In genomic region chr17:76996741-76997694, GRCh38 we compare ENCODE assay signal across 15 cellular contexts.
DNase-seq lines count a peak whose midpoint lies in the region; ATAC-seq and TF ChIP-seq lines count a peak whose summit lies in the region.
"Had no signal": no experiment of that assay in that cellular context is flagged by ENCODE, and none has a peak within 500 bp of the region (broad histone marks: within the 10 kb centered on the region; RNA-seq: fewer than 3 reads in every experiment).

No MANE protein-coding gene starts in this region.

- BruUV-seq in A673 (replicated peaks; lab: Mats Ljungman, UMichigan), result no TSS peak

- H3K4me1 Mint-ChIP-seq in WTC11 (peaks cover 44% of the 10 kb centered on the region), endodermal cell (peaks cover 22% of the 10 kb centered on the region)

- H3K27me3 Mint-ChIP-seq in WTC11 (ENCODE audit: low read depth) (no peaks in the 10 kb centered on the region), endodermal cell (ENCODE audit: insufficient read depth) (peaks cover 2% of the 10 kb centered on the region)

- H3K4me2 ChIP-seq in BLaER1 treated with 17β-estradiol and CSF1 and Interleukin-3, amounts not matched to agents 10 nM and 100 nM, result peak overlapping the region; percentile 69 to 99 (median 90)
- H3K4me2 ChIP-seq in MM.1S (ENCODE audit: low read depth, low read length), result no peak overlapping the region

- peak overlapping the region in 9 of 11 experiments; percentile 63 to 86 (median 74); a peak in 18 of 22 replicates for H3K27ac ChIP-seq in BLaER1 treated with 17β-estradiol and CSF1 and Interleukin-3, amounts not matched to agents 10 nM and 100 nM
- H3K27ac ChIP-seq in endodermal cell (ENCODE audit: low read depth, low read length), result no peak overlapping the region
- no peak overlapping the region for H3K27ac ChIP-seq in MM.1S (ENCODE audit: low read length)
- no peak overlapping the region for H3K27ac ChIP-seq in A673 (ENCODE audit: low read depth, low read length, poor library complexity, severe bottlenecking)
- H3K27ac ChIP-seq: vagina had no signal

- H3K9me3 Mint-ChIP-seq in WTC11 (no peaks in the 10 kb centered on the region), endodermal cell (no peaks in the 10 kb centered on the region)
- H3K9me3 Mint-ChIP-seq: nephron progenitor cell had no signal

- intact Hi-C loops in A673 (cut with micrococcal nuclease; ENCODE audit: unreplicated experiment), result no loop called here

- 87 to 93% methylated on average over 10 to 16 of the region's 16 CpGs for WGBS in endodermal cell (ENCODE audit: insufficient coverage in 1 of 2, insufficient read length in 1 of 2), 2 experiments

- POLR2A ChIA-PET in WTC11 (lab: Charles Lee), result interaction anchor here (0.6 kb wide), 1 partner anchor 1445 kb away, joined by 3 read pairs; no protein-coding TSS in a partner anchor
- POLR2A ChIA-PET in A673 (lab: Charles Lee; ENCODE audit: low non-redundant PET), result no interaction called here

- no peaks in the 10 kb centered on the region for H3K79me2 ChIP-seq in MM.1S (ENCODE audit: low read length)

- DNase-seq in ELF-1 (ENCODE audit: low read depth, low spot score), result peak; percentile 42
- no peak for DNase-seq in WTC11 (ENCODE audit: low spot score)
- DNase-seq in endodermal cell, result peak; percentile 68
- DNase-seq in MM.1S, result no peak
- DNase-seq in A673 (ENCODE audit: low spot score), result no peak
- DNase-seq: dermis blood vessel endothelial cell, GF-D8, NCI-H1436 treated with DMSO at 0.1 percent for 48 hours, NCI-H524, nephron progenitor cell, right cardiac atrium had no signal

- peaks cover 0 to 25% (median 0%) of the 10 kb centered on the region in 11 experiments; a peak in 3 of 22 replicates for H3K27me3 ChIP-seq in BLaER1 treated with 17β-estradiol and CSF1 and Interleukin-3, amounts not matched to agents 10 nM and 100 nM
- H3K27me3 ChIP-seq in endodermal cell (ENCODE audit: control insufficient read depth, insufficient read depth, low read length, poor library complexity, severe bottlenecking) (no peaks in the 10 kb centered on the region), MM.1S (replicated peaks; ENCODE audit: insufficient read depth, low read length) (peaks cover 3% of the 10 kb centered on the region; the same call in 1 of the 2 replicates), A673 (replicated peaks; ENCODE audit: insufficient read depth, low read depth, low read length, poor library complexity) (no peaks in the 10 kb centered on the region)
- H3K27me3 ChIP-seq: vagina had no signal

- peak overlapping the region in 9 of 11 experiments; percentile 47 to 75 (median 69); a peak in 18 of 22 replicates for H3K9ac ChIP-seq in BLaER1 treated with 17β-estradiol and CSF1 and Interleukin-3, amounts not matched to agents 10 nM and 100 nM
- H3K9ac ChIP-seq in endodermal cell (ENCODE audit: extremely low read depth, low read length, poor library complexity, severe bottlenecking), result no peak overlapping the region
- no peak overlapping the region for H3K9ac ChIP-seq in MM.1S (ENCODE audit: low read length)

- H3K27ac Mint-ChIP-seq in WTC11, result peak overlapping the region; percentile 69; the same call in 1 of the 2 replicates
- H3K27ac Mint-ChIP-seq in endodermal cell, result no peak overlapping the region
- H3K27ac Mint-ChIP-seq: nephron progenitor cell had no signal

- H3K4me3 Mint-ChIP-seq in WTC11 (no peak overlapping the region), endodermal cell (no peak overlapping the region)
- H3K4me3 Mint-ChIP-seq: nephron progenitor cell had no signal

- no peaks in the 10 kb centered on the region; a peak in 1 of 22 replicates for H4K20me1 ChIP-seq in BLaER1 treated with 17β-estradiol and CSF1 and Interleukin-3, amounts not matched to agents 10 nM and 100 nM
- no peaks in the 10 kb centered on the region for H4K20me1 ChIP-seq in MM.1S (ENCODE audit: insufficient read depth, low read length)

- CTCF ChIA-PET in WTC11 (lab: Charles Lee), result interaction anchor here (0.5 to 2.1 kb wide), 2 partner anchors 59 to 88 kb away, joined by 6 read pairs; no protein-coding TSS in a partner anchor
- CTCF ChIA-PET in A673 (lab: Charles Lee), result no interaction called here

- no peaks in the 10 kb centered on the region for H3K9me2 ChIP-seq in MM.1S (replicated peaks; ENCODE audit: insufficient read depth, low read length)

- no peaks in the 10 kb centered on the region for H3K36me3 ChIP-seq in BLaER1 treated with 17β-estradiol and CSF1 and Interleukin-3, amounts not matched to agents 10 nM and 100 nM
- H3K36me3 ChIP-seq in endodermal cell (ENCODE audit: control insufficient read depth, insufficient read depth, low read length) (no peaks in the 10 kb centered on the region), MM.1S (replicated peaks; ENCODE audit: insufficient read depth, low read length) (no peaks in the 10 kb centered on the region), A673 (ENCODE audit: insufficient read depth, low read length, poor library complexity, severe bottlenecking) (no peaks in the 10 kb centered on the region)
- H3K36me3 ChIP-seq: vagina had no signal

- no peak overlapping the region for H2AFZ ChIP-seq in MM.1S (ENCODE audit: low read length)

- no peak for TF ChIP-seq CTCF in WTC11 (IDR thresholded peaks at IDR 0.05)
- no peak for TF ChIP-seq CTCF in endodermal cell (conservative IDR thresholded peaks at IDR 0.05)
- TF ChIP-seq CTCF in MM.1S (IDR thresholded peaks at IDR 0.05; ENCODE audit: low read length), result no peak
- no peak for TF ChIP-seq CTCF in A673 (conservative IDR thresholded peaks at IDR 0.05; ENCODE audit: low read depth, low read length)

- H3F3A ChIP-seq in MM.1S (ENCODE audit: insufficient read depth, low read length), result peaks cover 12% of the 10 kb centered on the region; the same call in 1 of the 2 replicates

- no peak for ATAC-seq in WTC11
- ATAC-seq in GM18861 (IDR thresholded peaks at IDR 0.05; ENCODE audit: unreplicated experiment), result no peak
- ATAC-seq in HG02588 (IDR thresholded peaks at IDR 0.05; ENCODE audit: unreplicated experiment), result no peak
- ATAC-seq: right cardiac atrium had no signal

- peaks cover 33 to 100% (median 76%) of the 10 kb centered on the region in 10 experiments for H3K4me1 ChIP-seq in BLaER1 treated with 17β-estradiol and CSF1 and Interleukin-3, amounts not matched to agents 10 nM and 100 nM
- H3K4me1 ChIP-seq in endodermal cell (ENCODE audit: control insufficient read depth, insufficient read depth, low read length) (no peaks in the 10 kb centered on the region), MM.1S (ENCODE audit: low read length) (peaks cover 20% of the 10 kb centered on the region), A673 (ENCODE audit: insufficient read depth, low read length, poor library complexity, severe bottlenecking) (no peaks in the 10 kb centered on the region)
- H3K4me1 ChIP-seq: vagina had no signal

- peaks cover 0 to 3% (median 0%) of the 10 kb centered on the region in 11 experiments; a peak in 1 of 22 replicates for H3K9me3 ChIP-seq in BLaER1 treated with 17β-estradiol and CSF1 and Interleukin-3, amounts not matched to agents 10 nM and 100 nM (replicated peaks in 1 of 11)
- H3K9me3 ChIP-seq in endodermal cell (ENCODE audit: control insufficient read depth, low read length), result no peaks in the 10 kb centered on the region
- H3K9me3 ChIP-seq in MM.1S (replicated peaks; ENCODE audit: insufficient read depth, low read length), result no peaks in the 10 kb centered on the region
- no peaks in the 10 kb centered on the region for H3K9me3 ChIP-seq in A673 (ENCODE audit: low read depth, low read length, poor library complexity, severe bottlenecking)
- H3K9me3 ChIP-seq: vagina had no signal

- H3K36me3 Mint-ChIP-seq in WTC11 (no peaks in the 10 kb centered on the region), endodermal cell (ENCODE audit: low read depth) (no peaks in the 10 kb centered on the region)

- peak overlapping the region in 7 of 10 experiments; percentile 21 to 56 (median 40); a peak in 8 of 20 replicates for H3K4me3 ChIP-seq in BLaER1 treated with 17β-estradiol and CSF1 and Interleukin-3, amounts not matched to agents 10 nM and 100 nM
- no peak overlapping the region for H3K4me3 ChIP-seq in endodermal cell (ENCODE audit: low read length)
- H3K4me3 ChIP-seq in MM.1S (ENCODE audit: low read length), result no peak overlapping the region
- H3K4me3 ChIP-seq in A673 (ENCODE audit: low read depth, low read length, poor library complexity, severe bottlenecking), result no peak overlapping the region
- H3K4me3 ChIP-seq: vagina had no signal

TF ChIP-seq in WTC11, 78 proteins besides CTCF, POLR2A, EP300 and RAD21:
- no peak for TF ChIP-seq HMGXB4 (CRISPR knock-in tag; IDR thresholded peaks at IDR 0.05)
- no peak for TF ChIP-seq FOXP1 (CRISPR knock-in tag; IDR thresholded peaks at IDR 0.05; ENCODE audit: borderline replicate concordance)
- no peak for TF ChIP-seq ATF6 (CRISPR knock-in tag; IDR thresholded peaks at IDR 0.05)

Comparison
In these comparisons a context has a peak if more than half of its experiments do, and no peak if none do; other contexts are left out.
1. H3K27ac ChIP-seq: peak in BLaER1 treated with 17β-estradiol and CSF1 and Interleukin-3, amounts not matched to agents 10 nM and 100 nM (9 of 11); none in endodermal cell (single experiment), MM.1S (single experiment) and A673 (single experiment).
2. H3K4me3 ChIP-seq: peak in BLaER1 treated with 17β-estradiol and CSF1 and Interleukin-3, amounts not matched to agents 10 nM and 100 nM (7 of 10); none in endodermal cell (single experiment), MM.1S (single experiment) and A673 (single experiment).
3. H3K9ac ChIP-seq: peak in BLaER1 treated with 17β-estradiol and CSF1 and Interleukin-3, amounts not matched to agents 10 nM and 100 nM (9 of 11); none in endodermal cell (single experiment) and MM.1S (single experiment).
4. DNase-seq: peak in ELF-1 (single experiment) and endodermal cell (single experiment); none in WTC11 (single experiment), MM.1S (single experiment) and A673 (single experiment).